In the genomic region with DNA sequence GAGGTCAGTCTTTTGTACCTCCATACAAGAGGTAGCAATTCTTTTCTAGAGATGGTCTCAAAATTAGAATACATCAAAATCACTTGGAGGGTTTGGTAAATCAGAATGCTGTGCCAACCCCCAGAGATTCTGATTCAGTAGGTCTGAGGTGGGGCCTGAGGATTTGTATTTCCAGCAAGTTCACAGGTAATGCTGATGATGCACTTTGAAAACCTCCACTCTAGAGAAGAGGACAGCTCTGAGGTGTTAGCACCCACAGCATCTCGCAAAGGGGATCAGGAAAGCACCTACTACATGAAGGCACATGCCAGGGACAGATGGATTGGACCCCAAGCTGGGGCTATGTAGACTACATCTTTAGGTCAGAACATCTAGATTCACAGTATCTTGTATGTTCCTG, we compare ENCODE assay signal across 1 cellular context.
TF ChIP-seq lines count a peak whose summit lies in the region.

No MANE protein-coding gene starts in this region.

TF ChIP-seq in K562, 482 proteins besides CTCF, POLR2A, EP300 and RAD21 (continued from another document):
- TF ChIP-seq, protein P1, sequence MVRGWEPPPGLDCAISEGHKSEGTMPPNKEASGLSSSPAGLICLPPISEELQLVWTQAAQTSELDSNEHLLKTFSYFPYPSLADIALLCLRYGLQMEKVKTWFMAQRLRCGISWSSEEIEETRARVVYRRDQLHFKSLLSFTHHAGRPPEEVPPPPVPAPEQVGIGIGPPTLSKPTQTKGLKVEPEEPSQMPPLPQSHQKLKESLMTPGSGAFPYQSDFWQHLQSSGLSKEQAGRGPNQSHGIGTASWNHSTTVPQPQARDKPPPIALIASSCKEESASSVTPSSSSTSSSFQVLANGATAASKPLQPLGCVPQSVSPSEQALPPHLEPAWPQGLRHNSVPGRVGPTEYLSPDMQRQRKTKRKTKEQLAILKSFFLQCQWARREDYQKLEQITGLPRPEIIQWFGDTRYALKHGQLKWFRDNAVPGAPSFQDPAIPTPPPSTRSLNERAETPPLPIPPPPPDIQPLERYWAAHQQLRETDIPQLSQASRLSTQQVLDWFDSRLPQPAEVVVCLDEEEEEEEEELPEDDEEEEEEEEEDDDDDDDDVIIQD (CRISPR knock-in tag; IDR thresholded peaks at IDR 0.05), result no peak
- TF ChIP-seq MAFG (tag; conservative IDR thresholded peaks at IDR 0.05) (peak; percentile 60), C11orf30 (IDR thresholded peaks at IDR 0.05; ENCODE audit: low read depth) (peak; percentile 80), FOXK2 (conservative IDR thresholded peaks at IDR 0.05 in 1 of 2, IDR thresholded peaks at IDR 0.05 in 1 of 2; ENCODE audit: low read depth in 2 of 2) (no peak), BDP1 (IDR thresholded peaks at IDR 0.05; ENCODE audit: insufficient read depth, insufficient read length) (no peak), NFIX (CRISPR knock-in tag; IDR thresholded peaks at IDR 0.05; ENCODE audit: low read depth) (no peak), SMAD3 (CRISPR knock-in tag; conservative IDR thresholded peaks at IDR 0.05) (no peak), CHD2 (IDR thresholded peaks at IDR 0.05; ENCODE audit: low read depth, low read length) (no peak), ZNF79 (CRISPR knock-in tag; IDR thresholded peaks at IDR 0.05; ENCODE audit: low read depth) (no peak)
- TF ChIP-seq, protein P2, sequence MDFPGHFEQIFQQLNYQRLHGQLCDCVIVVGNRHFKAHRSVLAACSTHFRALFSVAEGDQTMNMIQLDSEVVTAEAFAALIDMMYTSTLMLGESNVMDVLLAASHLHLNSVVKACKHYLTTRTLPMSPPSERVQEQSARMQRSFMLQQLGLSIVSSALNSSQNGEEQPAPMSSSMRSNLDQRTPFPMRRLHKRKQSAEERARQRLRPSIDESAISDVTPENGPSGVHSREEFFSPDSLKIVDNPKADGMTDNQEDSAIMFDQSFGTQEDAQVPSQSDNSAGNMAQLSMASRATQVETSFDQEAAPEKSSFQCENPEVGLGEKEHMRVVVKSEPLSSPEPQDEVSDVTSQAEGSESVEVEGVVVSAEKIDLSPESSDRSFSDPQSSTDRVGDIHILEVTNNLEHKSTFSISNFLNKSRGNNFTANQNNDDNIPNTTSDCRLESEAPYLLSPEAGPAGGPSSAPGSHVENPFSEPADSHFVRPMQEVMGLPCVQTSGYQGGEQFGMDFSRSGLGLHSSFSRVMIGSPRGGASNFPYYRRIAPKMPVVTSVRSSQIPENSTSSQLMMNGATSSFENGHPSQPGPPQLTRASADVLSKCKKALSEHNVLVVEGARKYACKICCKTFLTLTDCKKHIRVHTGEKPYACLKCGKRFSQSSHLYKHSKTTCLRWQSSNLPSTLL (IDR thresholded peaks at IDR 0.05), result no peak
- TF ChIP-seq, protein P3, sequence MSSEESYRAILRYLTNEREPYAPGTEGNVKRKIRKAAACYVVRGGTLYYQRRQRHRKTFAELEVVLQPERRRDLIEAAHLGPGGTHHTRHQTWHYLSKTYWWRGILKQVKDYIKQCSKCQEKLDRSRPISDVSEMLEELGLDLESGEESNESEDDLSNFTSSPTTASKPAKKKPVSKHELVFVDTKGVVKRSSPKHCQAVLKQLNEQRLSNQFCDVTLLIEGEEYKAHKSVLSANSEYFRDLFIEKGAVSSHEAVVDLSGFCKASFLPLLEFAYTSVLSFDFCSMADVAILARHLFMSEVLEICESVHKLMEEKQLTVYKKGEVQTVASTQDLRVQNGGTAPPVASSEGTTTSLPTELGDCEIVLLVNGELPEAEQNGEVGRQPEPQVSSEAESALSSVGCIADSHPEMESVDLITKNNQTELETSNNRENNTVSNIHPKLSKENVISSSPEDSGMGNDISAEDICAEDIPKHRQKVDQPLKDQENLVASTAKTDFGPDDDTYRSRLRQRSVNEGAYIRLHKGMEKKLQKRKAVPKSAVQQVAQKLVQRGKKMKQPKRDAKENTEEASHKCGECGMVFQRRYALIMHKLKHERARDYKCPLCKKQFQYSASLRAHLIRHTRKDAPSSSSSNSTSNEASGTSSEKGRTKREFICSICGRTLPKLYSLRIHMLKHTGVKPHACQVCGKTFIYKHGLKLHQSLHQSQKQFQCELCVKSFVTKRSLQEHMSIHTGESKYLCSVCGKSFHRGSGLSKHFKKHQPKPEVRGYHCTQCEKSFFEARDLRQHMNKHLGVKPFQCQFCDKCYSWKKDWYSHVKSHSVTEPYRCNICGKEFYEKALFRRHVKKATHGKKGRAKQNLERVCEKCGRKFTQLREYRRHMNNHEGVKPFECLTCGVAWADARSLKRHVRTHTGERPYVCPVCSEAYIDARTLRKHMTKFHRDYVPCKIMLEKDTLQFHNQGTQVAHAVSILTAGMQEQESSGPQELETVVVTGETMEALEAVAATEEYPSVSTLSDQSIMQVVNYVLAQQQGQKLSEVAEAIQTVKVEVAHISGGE (CRISPR knock-in tag; IDR thresholded peaks at IDR 0.05), result no peak
- TF ChIP-seq, protein P4, sequence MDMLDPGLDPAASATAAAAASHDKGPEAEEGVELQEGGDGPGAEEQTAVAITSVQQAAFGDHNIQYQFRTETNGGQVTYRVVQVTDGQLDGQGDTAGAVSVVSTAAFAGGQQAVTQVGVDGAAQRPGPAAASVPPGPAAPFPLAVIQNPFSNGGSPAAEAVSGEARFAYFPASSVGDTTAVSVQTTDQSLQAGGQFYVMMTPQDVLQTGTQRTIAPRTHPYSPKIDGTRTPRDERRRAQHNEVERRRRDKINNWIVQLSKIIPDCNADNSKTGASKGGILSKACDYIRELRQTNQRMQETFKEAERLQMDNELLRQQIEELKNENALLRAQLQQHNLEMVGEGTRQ (CRISPR knock-in tag; IDR thresholded peaks at IDR 0.05), result no peak
- TF ChIP-seq, protein P5, sequence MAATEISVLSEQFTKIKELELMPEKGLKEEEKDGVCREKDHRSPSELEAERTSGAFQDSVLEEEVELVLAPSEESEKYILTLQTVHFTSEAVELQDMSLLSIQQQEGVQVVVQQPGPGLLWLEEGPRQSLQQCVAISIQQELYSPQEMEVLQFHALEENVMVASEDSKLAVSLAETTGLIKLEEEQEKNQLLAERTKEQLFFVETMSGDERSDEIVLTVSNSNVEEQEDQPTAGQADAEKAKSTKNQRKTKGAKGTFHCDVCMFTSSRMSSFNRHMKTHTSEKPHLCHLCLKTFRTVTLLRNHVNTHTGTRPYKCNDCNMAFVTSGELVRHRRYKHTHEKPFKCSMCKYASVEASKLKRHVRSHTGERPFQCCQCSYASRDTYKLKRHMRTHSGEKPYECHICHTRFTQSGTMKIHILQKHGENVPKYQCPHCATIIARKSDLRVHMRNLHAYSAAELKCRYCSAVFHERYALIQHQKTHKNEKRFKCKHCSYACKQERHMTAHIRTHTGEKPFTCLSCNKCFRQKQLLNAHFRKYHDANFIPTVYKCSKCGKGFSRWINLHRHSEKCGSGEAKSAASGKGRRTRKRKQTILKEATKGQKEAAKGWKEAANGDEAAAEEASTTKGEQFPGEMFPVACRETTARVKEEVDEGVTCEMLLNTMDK (IDR thresholded peaks at IDR 0.05; ENCODE audit: borderline replicate concordance, insufficient read depth, low read depth, low read length, poor library complexity, severe bottlenecking), result no peak
